20 cellular contexts compared by ENCODE assay signal in genomic region chr9:97072285-97072770, GRCh38. TPM values are rescaled to one million over a fixed set of nuclear protein-coding genes. Genes with fewer than 3 reads are reported as not detected.
A peak's percentile ranks its signal among the peaks of the same experiment; 100 is the strongest.
DNase-seq lines count a peak whose midpoint lies in the region; ATAC-seq, FAIRE-seq and TF ChIP-seq lines count a peak whose summit lies in the region.
"Had no signal": no experiment of that assay in that cellular context is flagged by ENCODE, and none has a peak within 500 bp of the region (broad histone marks: within the 10 kb centered on the region; RNA-seq: fewer than 3 reads in every experiment).

No MANE protein-coding gene starts in this region.

- H3K27ac Mint-ChIP-seq in natural killer cell treated with Interleukin-12 subunit alpha and Interleukin-12 subunit beta and Interleukin-15 and Interleukin-18, amount 100 ng/mL, for 72 hours = no peak overlapping the region
- H3K27ac Mint-ChIP-seq in natural killer cell = no peak overlapping the region
- H3K27ac Mint-ChIP-seq: CD8-positive, alpha-beta memory T cell had no signal

- no peaks in the 10 kb centered on the region for H3K9me1 ChIP-seq in keratinocyte (ENCODE audit: control insufficient read depth, extremely low read depth, insufficient read depth, low read length)

- H3K4me3 Mint-ChIP-seq in natural killer cell treated with Interleukin-12 subunit alpha and Interleukin-12 subunit beta and Interleukin-15 and Interleukin-18, amount 100 ng/mL, for 72 hours = no peak overlapping the region
- no peak overlapping the region for H3K4me3 Mint-ChIP-seq in natural killer cell
- H3K4me3 Mint-ChIP-seq: CD8-positive, alpha-beta memory T cell had no signal

- no peak for TF ChIP-seq CTCF in natural killer cell (IDR thresholded peaks at IDR 0.05)
- TF ChIP-seq CTCF in keratinocyte (optimal IDR thresholded peaks at IDR 0.05 in 1 of 3, IDR thresholded peaks at IDR 0.05 in 1 of 3, conservative IDR thresholded peaks at IDR 0.05 in 1 of 3; ENCODE audit: extremely low read depth in 1 of 3, insufficient read depth in 2 of 3, low read length in 3 of 3) = no peak
- TF ChIP-seq CTCF in coronary artery (IDR thresholded peaks at IDR 0.05) = no peak

- H3K4me1 ChIP-seq in keratinocyte (ENCODE audit: control insufficient read depth, extremely low read depth, insufficient read depth, low read length) = peaks cover 9% of the 10 kb centered on the region

- H3K27me3 Mint-ChIP-seq in natural killer cell treated with Interleukin-12 subunit alpha and Interleukin-12 subunit beta and Interleukin-15 and Interleukin-18, amount 100 ng/mL, for 72 hours = peaks cover 28 to 51% of the 10 kb centered on the region in 2 donors
- peaks cover 28 to 59% of the 10 kb centered on the region in 2 donors for H3K27me3 Mint-ChIP-seq in natural killer cell (ENCODE audit: low read depth in 2 of 2)

- no peak overlapping the region for H3K9ac ChIP-seq in keratinocyte (ENCODE audit: control insufficient read depth, extremely low read depth, insufficient read depth, low read length)
- H3K9ac ChIP-seq: KMS-11 had no signal

- DNase-seq in natural killer cell treated with Interleukin-12 subunit alpha and Interleukin-12 subunit beta and Interleukin-15 and Interleukin-18, amount 100 ng/mL, for 72 hours (ENCODE audit: low spot score) = no peak
- DNase-seq in natural killer cell (no peak), amniotic epithelial cell (ENCODE audit: low read depth) (peak; percentile 2), keratinocyte (ENCODE audit: low read depth, low spot score) (no peak), NCI-H2171 treated with DMSO at 0.1 percent for 48 hours (lab: John Stamatoyannopoulos, UW) (no peak), coronary artery (ENCODE audit: low spot score) (no peak)
- DNase-seq: CD8-positive, alpha-beta memory T cell; DMS79; GOT3; NCI-H1105; NCI-H2081; NCI-H2171; OCI-M1; Right ventricle myocardium superior had no signal

- no peaks in the 10 kb centered on the region for H3K4me1 Mint-ChIP-seq in natural killer cell treated with Interleukin-12 subunit alpha and Interleukin-12 subunit beta and Interleukin-15 and Interleukin-18, amount 100 ng/mL, for 72 hours (ENCODE audit: low read depth in 2 of 2)
- H3K4me1 Mint-ChIP-seq in natural killer cell = no peaks in the 10 kb centered on the region
- H3K4me1 Mint-ChIP-seq: CD8-positive, alpha-beta memory T cell had no signal

- H3K36me3 ChIP-seq in keratinocyte (ENCODE audit: control insufficient read depth in 2 of 2, extremely low read depth in 1 of 2, insufficient read depth in 2 of 2, low read length in 2 of 2) = no peaks in the 10 kb centered on the region

- H3K9me3 ChIP-seq in keratinocyte (ENCODE audit: control insufficient read depth, low read depth, low read length) = no peaks in the 10 kb centered on the region

- intact Hi-C loops in natural killer cell (cut with micrococcal nuclease) = no loop called here

- no peaks in the 10 kb centered on the region for H3K79me2 ChIP-seq in keratinocyte (ENCODE audit: control insufficient read depth, insufficient read depth, low read length)

- no peaks in the 10 kb centered on the region for H3K9me3 Mint-ChIP-seq in natural killer cell treated with Interleukin-12 subunit alpha and Interleukin-12 subunit beta and Interleukin-15 and Interleukin-18, amount 100 ng/mL, for 72 hours
- H3K9me3 Mint-ChIP-seq in natural killer cell = no peaks in the 10 kb centered on the region

- no peaks in the 10 kb centered on the region for H3K36me3 Mint-ChIP-seq in natural killer cell treated with Interleukin-12 subunit alpha and Interleukin-12 subunit beta and Interleukin-15 and Interleukin-18, amount 100 ng/mL, for 72 hours
- no peaks in the 10 kb centered on the region for H3K36me3 Mint-ChIP-seq in natural killer cell
- H3K36me3 Mint-ChIP-seq: CD8-positive, alpha-beta memory T cell had no signal

- H4K20me1 ChIP-seq in keratinocyte (ENCODE audit: control insufficient read depth, extremely low read depth, insufficient read depth, low read length) = no peaks in the 10 kb centered on the region

- H3K27me3 ChIP-seq in keratinocyte (ENCODE audit: control insufficient read depth, extremely low read depth, insufficient read depth, low read length) = no peaks in the 10 kb centered on the region

- H3K4me2 ChIP-seq in keratinocyte (ENCODE audit: control insufficient read depth, extremely low read depth, insufficient read depth, low read depth, low read length) = no peak overlapping the region
- H3K4me2 ChIP-seq: KMS-11 had no signal

- H3K4me3 ChIP-seq in keratinocyte (ENCODE audit: control insufficient read depth in 2 of 3, extremely low read depth in 1 of 3, insufficient read depth in 2 of 3, low read depth in 1 of 3, low read length in 3 of 3) (no peak overlapping the region), coronary artery (no peak overlapping the region)

- dilution Hi-C loops in keratinocyte (cut with MboI; ENCODE audit: extremely low pct_ligation_motif_present, low sequenced_read_pairs) = no loop called here

- FAIRE-seq in keratinocyte (lab: Jason Lieb, UNC) = peak; percentile 78
- FAIRE-seq: A204.1, D721Med, GM19239 had no signal

- H3K27ac ChIP-seq in keratinocyte (ENCODE audit: control insufficient read depth, insufficient read depth, low read length) (no peak overlapping the region), coronary artery (no peak overlapping the region)
- H3K27ac ChIP-seq: C4-2B, KMS-11 had no signal

- H2AFZ ChIP-seq in keratinocyte (ENCODE audit: control insufficient read depth, low read length) = no peak overlapping the region

- ATAC-seq in natural killer cell treated with Interleukin-12 subunit alpha and Interleukin-12 subunit beta and Interleukin-15 and Interleukin-18, amount 100 ng/mL, for 72 hours = peak; percentile 36 to 40
- ATAC-seq in natural killer cell (no peak), HG02870 (IDR thresholded peaks at IDR 0.05; ENCODE audit: unreplicated experiment) (no peak)

RNA-seq across cellular contexts. Expression of gene CTSV, which starts 33.4 kb away (rescaled TPM):
- under 1 TPM in 1 of 2 donors, not detected in 1; 0.47 TPM for total RNA-seq in natural killer cell treated with Interleukin-12 subunit alpha and Interleukin-12 subunit beta and Interleukin-15 and Interleukin-18, amount 100 ng/mL, for 72 hours
- under 1 TPM in 1 of 3 donors, not detected in 2; 0.05 TPM for total RNA-seq in natural killer cell
- 101 to 190 TPM (median 109 TPM) in 3 replicates for polyA plus RNA-seq in keratinocyte
- polyA plus RNA-seq in keratinocyte (2011; ENCODE audit: low read depth) = 601 TPM
- 30.6 and 48.2 TPM in 2 replicates for polyA plus RNA-seq in keratinocyte (2011; cell fraction: cytosol; rRNA removed)
- polyA plus RNA-seq in keratinocyte (2011; cell fraction: nucleus; rRNA removed) = 200 and 342 TPM in 2 replicates
- 91.5 and 524 TPM in 2 replicates for polyA plus RNA-seq in keratinocyte (2012; ENCODE audit: low replicate concordance)
- 19.3 to 81.7 TPM (median 44.3 TPM) in 3 replicates for polyA minus RNA-seq in keratinocyte
- 20.3 TPM for polyA minus RNA-seq in keratinocyte (2011; cell fraction: cytosol; rRNA and poly(A)+ RNA removed)
- 55.4 and 95.1 TPM in 2 replicates for polyA minus RNA-seq in keratinocyte (2011; cell fraction: nucleus; rRNA and poly(A)+ RNA removed)
- total RNA-seq: Right ventricle myocardium superior had no signal
- polyA plus RNA-seq: CD8-positive, alpha-beta memory T cell had no signal

Comparison
In these comparisons a context has a peak if more than half of its experiments do, and no peak if none do; other contexts are left out.
1. ATAC-seq: peak in natural killer cell treated with Interleukin-12 subunit alpha and Interleukin-12 subunit beta and Interleukin-15 and Interleukin-18, amount 100 ng/mL, for 72 hours (2 of 2); none in natural killer cell (0 of 3) and HG02870 (single experiment).